Comparison of ENCODE assay signal across 22 cellular contexts in genomic region chr2:204695506-204695905, GRCh38.
DNase-seq lines count a peak whose midpoint lies in the region; ATAC-seq and TF ChIP-seq lines count a peak whose summit lies in the region.
"Had no signal": no experiment of that assay in that cellular context is flagged by ENCODE, and none has a peak within 500 bp of the region (broad histone marks: within the 10 kb centered on the region; RNA-seq: fewer than 3 reads in every experiment).

No MANE protein-coding gene starts in this region.

- no peaks in the 10 kb centered on the region for H3K9me3 Mint-ChIP-seq in HFFc6
- H3K9me3 Mint-ChIP-seq: activated CD4-positive, alpha-beta T cell treated with anti-CD3 and anti-CD28 coated beads, Interleukin-2, amount 10 ng/mL, durations not matched to agents 7 days and 5 days; activated naive CD8-positive, alpha-beta T cell treated with anti-CD3 and anti-CD28 coated beads for 36 hours had no signal

- no peak overlapping the region for H2BK15ac ChIP-seq in mesendoderm (replicated peaks; ENCODE audit: low read depth)

- H4K5ac ChIP-seq in mesendoderm (ENCODE audit: low read length), result no peak overlapping the region

- no peak overlapping the region for H3K4ac ChIP-seq in mesendoderm (ENCODE audit: low read depth, low read length)

- no peak overlapping the region for H3K4me3 ChIP-seq in mesendoderm (ENCODE audit: low read length)
- H3K4me3 ChIP-seq: A549, breast epithelium, left ventricle myocardium inferior had no signal

- no peak overlapping the region for H3K18ac ChIP-seq in mesendoderm (ENCODE audit: low read length)

- DNase-seq in AG08396 (ENCODE audit: low spot score), result peak; percentile 51
- peak; percentile 34 for DNase-seq in HFFc6
- peak; percentile 31 for DNase-seq in fibroblast of gingiva (ENCODE audit: low read depth)
- peak; percentile 23 for DNase-seq in mesendoderm
- no peak for DNase-seq in activated gamma-delta T cell (lab: John Stamatoyannopoulos, UW)
- DNase-seq: activated CD4-positive, alpha-beta T cell treated with anti-CD3 and anti-CD28 coated beads, Interleukin-2, amount 10 ng/mL, durations not matched to agents 7 days and 5 days; activated naive CD8-positive, alpha-beta T cell treated with anti-CD3 and anti-CD28 coated beads for 36 hours; CD4-positive, alpha-beta memory T cell; DMS153; HCEC 1CT; left ventricle myocardium inferior; NCI-H1092 treated with DMSO at 0.1 percent for 48 hours; NCI-H2107; NCI-H510A treated with DMSO at 0.1 percent for 48 hours; NK-92 treated with Interleukin-12 subunit alpha and Interleukin-12 subunit beta, amount 100 ng/mL, for 24 hours; retina had no signal

- H3K27me3 ChIP-seq in mesendoderm (ENCODE audit: insufficient read depth, low read length, poor library complexity), result no peaks in the 10 kb centered on the region
- H3K27me3 ChIP-seq: breast epithelium had no signal

- no peak overlapping the region for H2AK5ac ChIP-seq in mesendoderm (ENCODE audit: low read length)

- no peak overlapping the region for H3K4me2 ChIP-seq in mesendoderm (ENCODE audit: low read length)
- H3K4me2 ChIP-seq: A549 had no signal

- H3K36me3 Mint-ChIP-seq in HFFc6 (ENCODE audit: low read depth), result no peaks in the 10 kb centered on the region; the same call in 1 of the 2 replicates
- H3K36me3 Mint-ChIP-seq: activated naive CD8-positive, alpha-beta T cell treated with anti-CD3 and anti-CD28 coated beads for 36 hours; CD4-positive, alpha-beta memory T cell had no signal

- H2BK120ac ChIP-seq in mesendoderm (ENCODE audit: low read depth, low read length), result no peak overlapping the region

- H2BK5ac ChIP-seq in mesendoderm (ENCODE audit: low read length), result no peak overlapping the region

- peaks cover 31% of the 10 kb centered on the region for H3K4me1 Mint-ChIP-seq in HFFc6 (ENCODE audit: low read depth)

- no peaks in the 10 kb centered on the region for H3K4me1 ChIP-seq in mesendoderm (ENCODE audit: control insufficient read depth, low read depth, low read length)
- H3K4me1 ChIP-seq: A549, breast epithelium had no signal

- H3K27ac ChIP-seq in mesendoderm (ENCODE audit: low read depth, low read length), result no peak overlapping the region
- H3K27ac ChIP-seq: A549, breast epithelium, left ventricle myocardium inferior, VCaP had no signal

- H3K9ac ChIP-seq in mesendoderm (ENCODE audit: low read length), result no peak overlapping the region

- ATAC-seq in HG02759 (IDR thresholded peaks at IDR 0.05; ENCODE audit: unreplicated experiment) (no peak), GM21619 (IDR thresholded peaks at IDR 0.05; ENCODE audit: unreplicated experiment) (no peak), GM19463 (IDR thresholded peaks at IDR 0.05; ENCODE audit: unreplicated experiment) (no peak)
- ATAC-seq: A549 had no signal

- no peak overlapping the region for H3K23ac ChIP-seq in mesendoderm (ENCODE audit: low read length)

- no peaks in the 10 kb centered on the region for H3K79me1 ChIP-seq in mesendoderm (ENCODE audit: low read length)

- H3K56ac ChIP-seq in mesendoderm (ENCODE audit: low read length), result no peak overlapping the region

- H3K27me3 Mint-ChIP-seq in HFFc6 (ENCODE audit: insufficient read depth), result no peaks in the 10 kb centered on the region
- H3K27me3 Mint-ChIP-seq: activated naive CD8-positive, alpha-beta T cell treated with anti-CD3 and anti-CD28 coated beads for 36 hours had no signal

- peak overlapping the region; percentile 1; the same call in 1 of the 2 replicates for H3K27ac Mint-ChIP-seq in HFFc6
- H3K27ac Mint-ChIP-seq: activated CD4-positive, alpha-beta T cell treated with anti-CD3 and anti-CD28 coated beads, Interleukin-2, amount 10 ng/mL, durations not matched to agents 7 days and 5 days; activated naive CD8-positive, alpha-beta T cell treated with anti-CD3 and anti-CD28 coated beads for 36 hours had no signal

- H3K36me3 ChIP-seq in mesendoderm (ENCODE audit: control insufficient read depth, insufficient read depth, low read length), result no peaks in the 10 kb centered on the region
- H3K36me3 ChIP-seq: breast epithelium, left ventricle myocardium inferior had no signal

- no peak overlapping the region for H3K4me3 Mint-ChIP-seq in HFFc6
- H3K4me3 Mint-ChIP-seq: activated CD4-positive, alpha-beta T cell treated with anti-CD3 and anti-CD28 coated beads, Interleukin-2, amount 10 ng/mL, durations not matched to agents 7 days and 5 days; activated naive CD8-positive, alpha-beta T cell treated with anti-CD3 and anti-CD28 coated beads for 36 hours; CD4-positive, alpha-beta memory T cell had no signal

- no peak for TF ChIP-seq CTCF in HFFc6 (IDR thresholded peaks at IDR 0.05)

- no CpG with 5 or more reads among the region's 1 CpG for WGBS in mesendoderm (ENCODE audit: extremely low coverage, insufficient coverage, low lambda C conversion rate)

- no peak overlapping the region for H4K8ac ChIP-seq in mesendoderm (ENCODE audit: low read depth, low read length)

- no peaks in the 10 kb centered on the region for H3K79me2 ChIP-seq in mesendoderm (ENCODE audit: control insufficient read depth, insufficient read depth, low read length)
